Comparison of ENCODE assay signal across 8 cellular contexts in genomic region chr22:19723165-19723989, GRCh38. TPM values are rescaled to one million over a fixed set of nuclear protein-coding genes. Genes with fewer than 3 reads are reported as not detected.
DNase-seq lines count a peak whose midpoint lies in the region; ATAC-seq and TF ChIP-seq lines count a peak whose summit lies in the region.

Gene GP1BB, plus strand, starts transcription at chr22:19723539. Its CDS starts 31 bp downstream, at chr22:19723570.

- no peak for TF ChIP-seq CTCF in gastroesophageal sphincter (IDR thresholded peaks at IDR 0.05)

- no peak for DNase-seq in activated CD4-positive, alpha-beta T cell treated with anti-CD3 and anti-CD28 coated beads, Interleukin-2, amount 10 ng/mL, durations not matched to agents 7 days and 5 days
- no peak for DNase-seq in activated CD4-positive, alpha-beta T cell treated with anti-CD3 and anti-CD28 coated beads, Interleukin-2, amount 50 U/mL, for 1 hour
- DNase-seq in activated naive CD4-positive, alpha-beta T cell treated with anti-CD3 and anti-CD28 coated beads, Interleukin-2, amount 10 ng/mL, durations not matched to agents 7 days and 5 days, result peak; percentile 43
- DNase-seq in islet precursor cell, result peak; percentile 70
- no peak for DNase-seq in DMS79 (lab: John Stamatoyannopoulos, UW)

- no peak for TF ChIP-seq EP300 in gastroesophageal sphincter (IDR thresholded peaks at IDR 0.05)

- H3K27ac ChIP-seq in temporal lobe (ENCODE audit: low read depth, low read length) (no peak within 1 kb of the TSS), gastroesophageal sphincter (no peak within 1 kb of the TSS)

- no peaks in the 10 kb centered on the region for H3K9me3 Mint-ChIP-seq in activated CD4-positive, alpha-beta T cell treated with anti-CD3 and anti-CD28 coated beads, Interleukin-2, amount 10 ng/mL, durations not matched to agents 7 days and 5 days
- H3K9me3 Mint-ChIP-seq in activated naive CD4-positive, alpha-beta T cell treated with anti-CD3 and anti-CD28 coated beads, Interleukin-2, amount 10 ng/mL, durations not matched to agents 7 days and 5 days, result no peaks in the 10 kb centered on the region

- peaks cover 53% of the 10 kb centered on the region for H3K27me3 ChIP-seq in gastroesophageal sphincter

- H3K4me3 Mint-ChIP-seq in activated CD4-positive, alpha-beta T cell treated with anti-CD3 and anti-CD28 coated beads, Interleukin-2, amount 10 ng/mL, durations not matched to agents 7 days and 5 days, result peak within 1 kb of the TSS; percentile 27
- H3K4me3 Mint-ChIP-seq in activated naive CD4-positive, alpha-beta T cell treated with anti-CD3 and anti-CD28 coated beads, Interleukin-2, amount 10 ng/mL, durations not matched to agents 7 days and 5 days, result no peak within 1 kb of the TSS

- TF ChIP-seq POLR2A in gastroesophageal sphincter (IDR thresholded peaks at IDR 0.05), result no peak

- peak within 1 kb of the TSS in 1 of 2 donors; percentile 22 for H3K4me3 ChIP-seq in gastroesophageal sphincter

- POLR2A ChIA-PET in activated CD4-positive, alpha-beta T cell treated with anti-CD3 and anti-CD28 coated beads, Interleukin-2, amount 10 ng/mL, durations not matched to agents 7 days and 5 days (lab: Charles Lee), result interaction anchor here (0.5 kb wide), 1 partner anchor 115 kb away, joined by 3 read pairs; no protein-coding TSS in a partner anchor

- CTCF ChIA-PET in activated CD4-positive, alpha-beta T cell treated with anti-CD3 and anti-CD28 coated beads, Interleukin-2, amount 10 ng/mL, durations not matched to agents 7 days and 5 days (lab: Charles Lee), result interaction anchor here (0.9 to 1.3 kb wide), 3 partner anchors 8 to 174 kb away, joined by 3 to 4 read pairs (median 3); no protein-coding TSS in a partner anchor
- CTCF ChIA-PET in activated naive CD4-positive, alpha-beta T cell treated with anti-CD3 and anti-CD28 coated beads, Interleukin-2, amount 10 ng/mL, durations not matched to agents 7 days and 5 days (lab: Charles Lee), result interaction anchor here (0.7 to 1.4 kb wide), 9 partner anchors 19 to 231 kb away, joined by 3 to 6 read pairs (median 3); no protein-coding TSS in a partner anchor

- H3K36me3 Mint-ChIP-seq in activated CD4-positive, alpha-beta T cell treated with anti-CD3 and anti-CD28 coated beads, Interleukin-2, amount 10 ng/mL, durations not matched to agents 7 days and 5 days (ENCODE audit: low read depth), result no peaks in the 10 kb centered on the region
- no peaks in the 10 kb centered on the region for H3K36me3 Mint-ChIP-seq in activated naive CD4-positive, alpha-beta T cell treated with anti-CD3 and anti-CD28 coated beads, Interleukin-2, amount 10 ng/mL, durations not matched to agents 7 days and 5 days

- no peaks in the 10 kb centered on the region for H3K9me3 ChIP-seq in gastroesophageal sphincter

- H3K27ac Mint-ChIP-seq in activated CD4-positive, alpha-beta T cell treated with anti-CD3 and anti-CD28 coated beads, Interleukin-2, amount 10 ng/mL, durations not matched to agents 7 days and 5 days, result no peak within 1 kb of the TSS
- H3K27ac Mint-ChIP-seq in activated naive CD4-positive, alpha-beta T cell treated with anti-CD3 and anti-CD28 coated beads, Interleukin-2, amount 10 ng/mL, durations not matched to agents 7 days and 5 days, result no peak within 1 kb of the TSS

- peaks cover 48% of the 10 kb centered on the region for H3K27me3 Mint-ChIP-seq in activated CD4-positive, alpha-beta T cell treated with anti-CD3 and anti-CD28 coated beads, Interleukin-2, amount 10 ng/mL, durations not matched to agents 7 days and 5 days
- peaks cover 82% of the 10 kb centered on the region for H3K27me3 Mint-ChIP-seq in activated naive CD4-positive, alpha-beta T cell treated with anti-CD3 and anti-CD28 coated beads, Interleukin-2, amount 10 ng/mL, durations not matched to agents 7 days and 5 days

- H3K4me1 ChIP-seq in gastroesophageal sphincter, result peaks cover 0 to 42% (median 15%) of the 10 kb centered on the region in 3 donors

- H3K36me3 ChIP-seq in gastroesophageal sphincter, result peaks cover 0 to 34% of the 10 kb centered on the region in 2 donors

- H3K4me1 Mint-ChIP-seq in activated CD4-positive, alpha-beta T cell treated with anti-CD3 and anti-CD28 coated beads, Interleukin-2, amount 10 ng/mL, durations not matched to agents 7 days and 5 days, result peaks cover 5% of the 10 kb centered on the region
- peaks cover 10% of the 10 kb centered on the region for H3K4me1 Mint-ChIP-seq in activated naive CD4-positive, alpha-beta T cell treated with anti-CD3 and anti-CD28 coated beads, Interleukin-2, amount 10 ng/mL, durations not matched to agents 7 days and 5 days

- WGBS in gastroesophageal sphincter (ENCODE audit: low coverage in 1 of 2), 2 donors, result 81% methylated on average over 7 of the region's 85 CpGs; no CpG with 5 or more reads in 1 of the 2 donors

- ATAC-seq in gastroesophageal sphincter (no peak), HG02870 (IDR thresholded peaks at IDR 0.05; ENCODE audit: unreplicated experiment) (no peak)

RNA-seq across cellular contexts. Expression of gene GP1BB, which starts in this region (rescaled TPM):
- not detected for total RNA-seq in activated CD4-positive, alpha-beta T cell treated with anti-CD3 and anti-CD28 coated beads, Interleukin-2, amount 10 ng/mL, durations not matched to agents 7 days and 5 days
- total RNA-seq in temporal lobe, result 24.8 TPM
- total RNA-seq in gastroesophageal sphincter, result 10 to 100 TPM in 1 of 4 donors, 1 to 10 TPM in 3; 2.0 to 12.5 (median 5.6) TPM

Comparison
In these comparisons a context has a peak if more than half of its experiments do, and no peak if none do; other contexts are left out.
1. DNase-seq: peak in activated naive CD4-positive, alpha-beta T cell treated with anti-CD3 and anti-CD28 coated beads, Interleukin-2, amount 10 ng/mL, durations not matched to agents 7 days and 5 days (single experiment) and islet precursor cell (single experiment); none in activated CD4-positive, alpha-beta T cell treated with anti-CD3 and anti-CD28 coated beads, Interleukin-2, amount 10 ng/mL, durations not matched to agents 7 days and 5 days (single experiment), activated CD4-positive, alpha-beta T cell treated with anti-CD3 and anti-CD28 coated beads, Interleukin-2, amount 50 U/mL, for 1 hour (single experiment) and DMS79 (single experiment).